ENCODE assay signal across 2 cellular contexts in the genomic region with DNA sequence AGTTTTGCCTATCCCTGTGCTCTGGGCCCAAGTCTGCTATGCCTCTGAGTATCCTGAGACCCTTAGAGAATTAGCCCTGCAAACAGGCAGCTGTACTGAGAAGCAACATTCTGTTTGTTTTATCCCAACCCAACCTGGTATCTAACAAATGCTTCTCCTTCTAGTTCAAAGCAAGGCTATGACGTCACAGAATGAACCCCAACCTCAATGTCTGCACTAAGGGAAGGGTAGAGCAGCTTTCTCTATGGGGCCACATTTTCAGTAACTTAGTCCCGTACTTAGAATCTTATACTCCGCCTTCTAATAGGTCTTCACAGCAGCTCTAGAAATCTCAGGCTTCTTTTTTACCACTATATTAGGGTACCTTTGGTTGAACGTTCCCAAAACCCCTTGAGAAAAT.
TF ChIP-seq lines count a peak whose summit lies in the region.

No MANE protein-coding gene starts in this region.

TF ChIP-seq in HepG2, 621 proteins besides CTCF, POLR2A, EP300 and RAD21:
- peak; percentile 97 for TF ChIP-seq CREB1 (IDR thresholded peaks at IDR 0.05)
- no peak for TF ChIP-seq CREB1 (CRISPR knock-in tag; IDR thresholded peaks at IDR 0.05)
- TF ChIP-seq ATF7 (IDR thresholded peaks at IDR 0.05) = peak; percentile 86
- no peak for TF ChIP-seq ATF7 (CRISPR knock-in tag; IDR thresholded peaks at IDR 0.05)
- no peak for TF ChIP-seq YEATS2 (CRISPR knock-in tag; IDR thresholded peaks at IDR 0.05; ENCODE audit: borderline replicate concordance)
TF ChIP-seq in HepG2: peak in this region for 2.

TF ChIP-seq in K562, 482 proteins besides CTCF, POLR2A, EP300 and RAD21:
- TF ChIP-seq BRF1 (IDR thresholded peaks at IDR 0.05; ENCODE audit: borderline replicate concordance, extremely low read depth, insufficient read length) (no peak), ATF1 (CRISPR knock-in tag; IDR thresholded peaks at IDR 0.05) (no peak), ATF1 (tag; IDR thresholded peaks at IDR 0.05) (peak; percentile 48)
